In genomic region chr7:50781371-50781770, GRCh38 we compare ENCODE assay signal across 12 cellular contexts. TPM values are rescaled to one million over a fixed set of nuclear protein-coding genes. Genes with fewer than 3 reads are reported as not detected.
DNase-seq lines count a peak whose midpoint lies in the region; ATAC-seq and TF ChIP-seq lines count a peak whose summit lies in the region.
"Had no signal": no experiment of that assay in that cellular context is flagged by ENCODE, and none has a peak within 500 bp of the region (broad histone marks: within the 10 kb centered on the region; RNA-seq: fewer than 3 reads in every experiment).

No MANE protein-coding gene starts in this region.

- H3K36me3 Mint-ChIP-seq in activated naive CD8-positive, alpha-beta T cell treated with anti-CD3 and anti-CD28 coated beads, Interleukin-2, amount 50 U/mL, for 24 hours (ENCODE audit: low read depth) = no peaks in the 10 kb centered on the region
- H3K36me3 Mint-ChIP-seq in nephron (ENCODE audit: low read depth) = peaks cover 38% of the 10 kb centered on the region

- H3K36me3 ChIP-seq in BLaER1 = peaks cover 37% of the 10 kb centered on the region

- ATAC-seq in activated naive CD8-positive, alpha-beta T cell treated with anti-CD3 and anti-CD28 coated beads, Interleukin-2, amount 50 U/mL, for 24 hours = peak; percentile 50
- ATAC-seq in GM19035 (IDR thresholded peaks at IDR 0.05; ENCODE audit: unreplicated experiment) = no peak

- H3K4me3 Mint-ChIP-seq in activated naive CD8-positive, alpha-beta T cell treated with anti-CD3 and anti-CD28 coated beads, Interleukin-2, amount 50 U/mL, for 24 hours = peak overlapping the region; percentile 53
- H3K4me3 Mint-ChIP-seq in nephron = peak overlapping the region; percentile 56 to 72 (median 66)

- no peaks in the 10 kb centered on the region for H3K27me3 ChIP-seq in BLaER1
- H3K27me3 ChIP-seq: testis had no signal

- DNase-seq in Jurkat, Clone E6-1 (ENCODE audit: low read depth, low spot score) = peak; percentile 19
- DNase-seq in activated naive CD8-positive, alpha-beta T cell treated with anti-CD3 and anti-CD28 coated beads, Interleukin-2, amount 50 U/mL, for 24 hours = peak; percentile 9
- DNase-seq in NCI-H1417 (lab: John Stamatoyannopoulos, UW) (no peak), AG20443 (ENCODE audit: low spot score) (no peak), hippocampal formation (lab: John Stamatoyannopoulos, UW) (no peak)
- DNase-seq: HCEC 1CT, NCI-H510A, T-helper 9 cell, testis had no signal

- no peak overlapping the region for H3K9ac ChIP-seq in BLaER1

- TF ChIP-seq CTCF in nephron (IDR thresholded peaks at IDR 0.05; ENCODE audit: unreplicated experiment in 3 of 3) = no peak

- no peak overlapping the region for H3K27ac Mint-ChIP-seq in activated naive CD8-positive, alpha-beta T cell treated with anti-CD3 and anti-CD28 coated beads, Interleukin-2, amount 50 U/mL, for 24 hours
- H3K27ac Mint-ChIP-seq in nephron = no peak overlapping the region

- peaks cover 40% of the 10 kb centered on the region for H3K4me1 ChIP-seq in BLaER1
- H3K4me1 ChIP-seq: testis had no signal

- peak overlapping the region; percentile 76 for H3K4me2 ChIP-seq in BLaER1

- H3K27ac ChIP-seq in BLaER1 = no peak overlapping the region
- H3K27ac ChIP-seq: testis had no signal

- H3K9me3 ChIP-seq in BLaER1 = peaks cover 36% of the 10 kb centered on the region
- H3K9me3 ChIP-seq: testis had no signal

- peaks cover 39% of the 10 kb centered on the region for H3K27me3 Mint-ChIP-seq in activated naive CD8-positive, alpha-beta T cell treated with anti-CD3 and anti-CD28 coated beads, Interleukin-2, amount 50 U/mL, for 24 hours
- H3K27me3 Mint-ChIP-seq in nephron (ENCODE audit: low read depth) = peaks cover 54% of the 10 kb centered on the region

- H4K20me1 ChIP-seq in BLaER1 = peaks cover 96% of the 10 kb centered on the region

- peaks cover 12% of the 10 kb centered on the region for H3K4me1 Mint-ChIP-seq in activated naive CD8-positive, alpha-beta T cell treated with anti-CD3 and anti-CD28 coated beads, Interleukin-2, amount 50 U/mL, for 24 hours
- peaks cover 48% of the 10 kb centered on the region for H3K4me1 Mint-ChIP-seq in nephron

- H3K4me3 ChIP-seq in BLaER1 = peak overlapping the region; percentile 71
- H3K4me3 ChIP-seq in Jurkat, Clone E6-1 (ENCODE audit: low read length) = no peak overlapping the region

- H3K9me3 Mint-ChIP-seq in activated naive CD8-positive, alpha-beta T cell treated with anti-CD3 and anti-CD28 coated beads, Interleukin-2, amount 50 U/mL, for 24 hours = no peaks in the 10 kb centered on the region
- peaks cover 2% of the 10 kb centered on the region for H3K9me3 Mint-ChIP-seq in nephron

RNA-seq across cellular contexts. Expression of gene GRB10, which starts 1.3 kb away (rescaled TPM):
- 16.2 TPM for polyA plus RNA-seq in Jurkat, Clone E6-1 (2012; ENCODE audit: insufficient read depth, insufficient read length)

Comparison
In these comparisons a context has a peak if more than half of its experiments do, and no peak if none do; other contexts are left out.
1. DNase-seq: peak in Jurkat, Clone E6-1 (single experiment) and activated naive CD8-positive, alpha-beta T cell treated with anti-CD3 and anti-CD28 coated beads, Interleukin-2, amount 50 U/mL, for 24 hours (single experiment); none in NCI-H1417 (0 of 3), AG20443 (single experiment) and hippocampal formation (0 of 2).